In genomic region chr17:17663160-17664072, GRCh38 we compare ENCODE assay signal across 8 cellular contexts. TPM values are rescaled to one million over a fixed set of nuclear protein-coding genes. Genes with fewer than 3 reads are reported as not detected.
DNase-seq lines count a peak whose midpoint lies in the region; TF ChIP-seq lines count a peak whose summit lies in the region.

No MANE protein-coding gene starts in this region.

- peak overlapping the region; percentile 22 for H3K27ac Mint-ChIP-seq in mesothelial cell of epicardium

- no peaks in the 10 kb centered on the region for H3K27me3 ChIP-seq in HAP-1 (ENCODE audit: low read depth)
- H3K27me3 ChIP-seq in suprapubic skin = no peaks in the 10 kb centered on the region

- WGBS in suprapubic skin = 15% methylated on average over 11 of the region's 19 CpGs

- no peaks in the 10 kb centered on the region for H3K36me3 ChIP-seq in HAP-1 (replicated peaks)
- no peaks in the 10 kb centered on the region for H3K36me3 ChIP-seq in suprapubic skin

- H3K9me3 Mint-ChIP-seq in mesothelial cell of epicardium = peaks cover 14% of the 10 kb centered on the region

- no peak overlapping the region for H3K27ac ChIP-seq in suprapubic skin

- H3K4me1 Mint-ChIP-seq in mesothelial cell of epicardium = peaks cover 7% of the 10 kb centered on the region

- H3K4me3 Mint-ChIP-seq in mesothelial cell of epicardium = no peak overlapping the region

- H3K4me3 ChIP-seq in GM12875 (ENCODE audit: low read depth, low read length) = peak overlapping the region; percentile 42
- no peak overlapping the region for H3K4me3 ChIP-seq in HAP-1
- H3K4me3 ChIP-seq in suprapubic skin = no peak overlapping the region

- H3K9me3 ChIP-seq in HAP-1 (no peaks in the 10 kb centered on the region), suprapubic skin (peaks cover 6% of the 10 kb centered on the region)

- peaks cover 1% of the 10 kb centered on the region for H3K27me3 Mint-ChIP-seq in mesothelial cell of epicardium (ENCODE audit: low read depth)

- TF ChIP-seq CTCF in GM12875 (IDR thresholded peaks at IDR 0.05; ENCODE audit: borderline replicate concordance, insufficient read depth, low read depth, low read length) (no peak), mesothelial cell of epicardium (IDR thresholded peaks at IDR 0.05; ENCODE audit: unreplicated experiment) (no peak), suprapubic skin (IDR thresholded peaks at IDR 0.05) (no peak)

- in situ Hi-C loops in HAP-1 (cut with MboI; ENCODE audit: low sequenced_read_pairs) = no loop called here

- DNase-seq in HAP-1 (ENCODE audit: low spot score in 2 of 2) (peak; percentile 48 to 81), NCI-H1105 treated with DMSO at 0.1 percent for 48 hours (lab: John Stamatoyannopoulos, UW) (peak; percentile 26), cerebellar cortex (ENCODE audit: low spot score) (peak; percentile 59), mesothelial cell of epicardium (ENCODE audit: low spot score in 2 of 2, unreplicated experiment in 2 of 2) (peak in 1 of 2 experiments; percentile 55), suprapubic skin (ENCODE audit: low spot score in 2 of 2) (no peak)
- DNase-seq in activated CD4-positive, alpha-beta T cell treated with anti-CD3 and anti-CD28 coated beads for 1 hour = peak; percentile 60
- DNase-seq in stimulated activated CD8-positive, alpha-beta memory T cell treated with anti-CD3 and anti-CD28 coated beads, Interleukin-7, amount 100 ng/mL, for 24 hours (ENCODE audit: low read depth) = peak; percentile 62

- no peaks in the 10 kb centered on the region for H3K36me3 Mint-ChIP-seq in mesothelial cell of epicardium

- TF ChIP-seq POLR2A in suprapubic skin (IDR thresholded peaks at IDR 0.05) = no peak

- TF ChIP-seq EP300 in suprapubic skin (IDR thresholded peaks at IDR 0.05) = no peak

- H3K4me1 ChIP-seq in HAP-1 (no peaks in the 10 kb centered on the region; the same call in 1 of the 2 replicates), suprapubic skin (peaks cover 10% of the 10 kb centered on the region)

RNA-seq across cellular contexts. Expression of gene RAI1, which starts 17.8 kb away (rescaled TPM):
- total RNA-seq in mesothelial cell of epicardium = 127 to 137 TPM (median 129 TPM) in 3 replicates
- 10 to 100 TPM; 20.3 to 46.1 (median 30.4) TPM for total RNA-seq in suprapubic skin

Comparison
In these comparisons a context has a peak if more than half of its experiments do, and no peak if none do; other contexts are left out.
1. DNase-seq: peak in HAP-1 (2 of 2), NCI-H1105 treated with DMSO at 0.1 percent for 48 hours (single experiment), activated CD4-positive, alpha-beta T cell treated with anti-CD3 and anti-CD28 coated beads for 1 hour (single experiment), cerebellar cortex (single experiment) and stimulated activated CD8-positive, alpha-beta memory T cell treated with anti-CD3 and anti-CD28 coated beads, Interleukin-7, amount 100 ng/mL, for 24 hours (single experiment); none in suprapubic skin (0 of 2).